In genomic region chr7:618539-619355, GRCh38 we compare ENCODE assay signal across 9 cellular contexts.
DNase-seq lines count a peak whose midpoint lies in the region; ATAC-seq and TF ChIP-seq lines count a peak whose summit lies in the region.
"Had no signal": no experiment of that assay in that cellular context is flagged by ENCODE, and none has a peak within 500 bp of the region (broad histone marks: within the 10 kb centered on the region; RNA-seq: fewer than 3 reads in every experiment).

No MANE protein-coding gene starts in this region.

- H3K4me1 ChIP-seq in CD8-positive, alpha-beta memory T cell (ENCODE audit: insufficient read depth, low read length) = peaks cover 50% of the 10 kb centered on the region
- H3K4me1 ChIP-seq in Karpas-422 (ENCODE audit: low read length) (no peaks in the 10 kb centered on the region), esophagus squamous epithelium (peaks cover 4 to 42% (median 8%) of the 10 kb centered on the region in 3 donors)

- H2AFZ ChIP-seq in Karpas-422 (ENCODE audit: low read length) = no peak overlapping the region

- no peaks in the 10 kb centered on the region for H4K20me1 ChIP-seq in Karpas-422 (ENCODE audit: insufficient read depth, low read depth, low read length)

- peak overlapping the region; percentile 79 to 90 (median 88) for H3K4me3 Mint-ChIP-seq in CD8-positive, alpha-beta memory T cell
- peak overlapping the region; percentile 82 for H3K4me3 Mint-ChIP-seq in T-helper 17 cell
- H3K4me3 Mint-ChIP-seq in nephron progenitor cell = no peak overlapping the region
- H3K4me3 Mint-ChIP-seq: HFFc6 had no signal

- peak overlapping the region; percentile 5 for H3K4me3 ChIP-seq in CD8-positive, alpha-beta memory T cell (ENCODE audit: low read length)
- H3K4me3 ChIP-seq in Karpas-422 (ENCODE audit: low read length) (no peak overlapping the region), esophagus squamous epithelium (no peak overlapping the region)

- TF ChIP-seq CTCF in nephron progenitor cell (IDR thresholded peaks at IDR 0.05) = no peak
- TF ChIP-seq CTCF in esophagus squamous epithelium (IDR thresholded peaks at IDR 0.05) = no peak

- no peak for TF ChIP-seq POLR2A in esophagus squamous epithelium (IDR thresholded peaks at IDR 0.05)

- DNase-seq in CD8-positive, alpha-beta memory T cell = peak; percentile 57 to 91 (median 85)
- DNase-seq in T-helper 17 cell (peak in 2 of 3 donors; percentile 45 to 54), nephron progenitor cell (no peak), Karpas-422 (no peak), HEK293T (ENCODE audit: extremely low spot score) (no peak), esophagus squamous epithelium (lab: John Stamatoyannopoulos, UW) (no peak)
- peak in 1 of 2 donors; percentile 56 for DNase-seq in activated naive CD4-positive, alpha-beta T cell treated with anti-CD3 and anti-CD28 coated beads, Interleukin-2, amount 50 U/mL, for 72 hours (ENCODE audit: low spot score in 2 of 2)
- DNase-seq: HFFc6 had no signal

- intact Hi-C loops in esophagus squamous epithelium (cut with DNase I) = no loop called here

- peaks cover 15% of the 10 kb centered on the region for H3K9me3 ChIP-seq in CD8-positive, alpha-beta memory T cell (ENCODE audit: low read length)
- H3K9me3 ChIP-seq in T-helper 17 cell (ENCODE audit: control insufficient read depth, low read length, poor library complexity, severe bottlenecking) = peaks cover 10% of the 10 kb centered on the region
- H3K9me3 ChIP-seq in Karpas-422 (ENCODE audit: low read length) = peaks cover 27% of the 10 kb centered on the region
- peaks cover 0 to 14% (median 9%) of the 10 kb centered on the region in 3 donors for H3K9me3 ChIP-seq in esophagus squamous epithelium

- no peak overlapping the region for H3K4me2 ChIP-seq in Karpas-422 (ENCODE audit: low read depth, low read length, poor library complexity, severe bottlenecking)

- H3K36me3 Mint-ChIP-seq in CD8-positive, alpha-beta memory T cell = peaks cover 4 to 30% (median 16%) of the 10 kb centered on the region in 3 donors
- H3K36me3 Mint-ChIP-seq in T-helper 17 cell (ENCODE audit: low read depth) (no peaks in the 10 kb centered on the region), nephron progenitor cell (ENCODE audit: low read depth) (peaks cover 53% of the 10 kb centered on the region)
- H3K36me3 Mint-ChIP-seq in activated naive CD4-positive, alpha-beta T cell treated with anti-CD3 and anti-CD28 coated beads, Interleukin-2, amount 50 U/mL, for 72 hours = peaks cover 53 to 63% of the 10 kb centered on the region in 2 donors

- CTCF ChIA-PET in CD8-positive, alpha-beta memory T cell (lab: Charles Lee) = interaction anchor here (0.9 to 1.7 kb wide), 5 partner anchors 14 to 18 kb away, joined by 3 to 5 read pairs (median 4); no protein-coding TSS in a partner anchor
- CTCF ChIA-PET in HEK293T (lab: Yijun Ruan, JAX) = interaction anchor here (0.7 kb wide), 1 partner anchor 293 kb away, joined by 3 read pairs; no protein-coding TSS in a partner anchor

- no peaks in the 10 kb centered on the region for H3K27me3 ChIP-seq in CD8-positive, alpha-beta memory T cell (ENCODE audit: insufficient read depth, low read length, poor library complexity, severe bottlenecking)
- H3K27me3 ChIP-seq in Karpas-422 (ENCODE audit: low read length) (no peaks in the 10 kb centered on the region), esophagus squamous epithelium (no peaks in the 10 kb centered on the region)

- WGBS in esophagus squamous epithelium, 2 donors = 75 to 84% methylated on average over 12 to 14 of the region's 14 CpGs

- peak overlapping the region; percentile 97 to 100 (median 100) for H3K27ac Mint-ChIP-seq in CD8-positive, alpha-beta memory T cell
- H3K27ac Mint-ChIP-seq in T-helper 17 cell = peak overlapping the region; percentile 95
- peak overlapping the region; percentile 94 to 98 for H3K27ac Mint-ChIP-seq in activated naive CD4-positive, alpha-beta T cell treated with anti-CD3 and anti-CD28 coated beads, Interleukin-2, amount 50 U/mL, for 72 hours
- peak overlapping the region; percentile 9 for H3K27ac Mint-ChIP-seq in nephron progenitor cell
- H3K27ac Mint-ChIP-seq: HFFc6 had no signal

- no peaks in the 10 kb centered on the region for H3K79me2 ChIP-seq in Karpas-422 (ENCODE audit: low read length)

- H3K9me3 Mint-ChIP-seq in CD8-positive, alpha-beta memory T cell = peaks cover 7 to 28% (median 20%) of the 10 kb centered on the region in 5 donors
- H3K9me3 Mint-ChIP-seq in activated naive CD4-positive, alpha-beta T cell treated with anti-CD3 and anti-CD28 coated beads, Interleukin-2, amount 50 U/mL, for 72 hours = peaks cover 19 to 39% of the 10 kb centered on the region in 2 donors
- peaks cover 54% of the 10 kb centered on the region for H3K9me3 Mint-ChIP-seq in nephron progenitor cell

- H3K27me3 Mint-ChIP-seq in CD8-positive, alpha-beta memory T cell = no peaks in the 10 kb centered on the region
- H3K27me3 Mint-ChIP-seq in T-helper 17 cell (no peaks in the 10 kb centered on the region), nephron progenitor cell (ENCODE audit: low read depth, poor library complexity) (peaks cover 6% of the 10 kb centered on the region)

- no peaks in the 10 kb centered on the region for H3K9me2 ChIP-seq in Karpas-422 (replicated peaks; ENCODE audit: insufficient read depth, low read length)

- H3K4me1 Mint-ChIP-seq in CD8-positive, alpha-beta memory T cell = peaks cover 40 to 54% (median 53%) of the 10 kb centered on the region in 3 donors
- H3K4me1 Mint-ChIP-seq in T-helper 17 cell (peaks cover 24% of the 10 kb centered on the region), nephron progenitor cell (peaks cover 8% of the 10 kb centered on the region)

- POLR2A ChIA-PET in CD8-positive, alpha-beta memory T cell (lab: Charles Lee) = interaction anchor here (0.6 to 4.3 kb wide), 4 partner anchors 14 to 273 kb away, joined by 3 to 40 read pairs (median 4); no protein-coding TSS in a partner anchor
- POLR2A ChIA-PET in HEK293T (lab: Yijun Ruan, JAX) = no interaction called here

- peak overlapping the region; percentile 58 for H3K27ac ChIP-seq in CD8-positive, alpha-beta memory T cell (ENCODE audit: low read depth, low read length)
- H3K27ac ChIP-seq in Karpas-422 (ENCODE audit: low read length) = no peak overlapping the region
- peak overlapping the region in 1 of 4 donors; percentile 63 for H3K27ac ChIP-seq in esophagus squamous epithelium

- ATAC-seq in T-helper 17 cell = peak; percentile 97
- ATAC-seq in activated naive CD4-positive, alpha-beta T cell treated with anti-CD3 and anti-CD28 coated beads, Interleukin-2, amount 50 U/mL, for 72 hours = peak; percentile 76
- ATAC-seq in HG03095 (IDR thresholded peaks at IDR 0.05; ENCODE audit: unreplicated experiment) = no peak

- no peak overlapping the region for H3K9ac ChIP-seq in Karpas-422 (ENCODE audit: low read length)

- H3K36me3 ChIP-seq in CD8-positive, alpha-beta memory T cell (ENCODE audit: insufficient read depth, low read length) = no peaks in the 10 kb centered on the region
- H3K36me3 ChIP-seq in Karpas-422 (ENCODE audit: insufficient read depth, low read length) = peaks cover 16% of the 10 kb centered on the region; the same call in 1 of the 2 replicates
- H3K36me3 ChIP-seq in esophagus squamous epithelium = no peaks in the 10 kb centered on the region

TF ChIP-seq in HEK293T, 16 proteins besides CTCF, POLR2A, EP300 and RAD21:
- TF ChIP-seq L3MBTL2 (conservative IDR thresholded peaks at IDR 0.05) = no peak
- TF ChIP-seq FOXK2 (IDR thresholded peaks at IDR 0.05) = no peak
- TF ChIP-seq HDGF (IDR thresholded peaks at IDR 0.05; ENCODE audit: borderline replicate concordance) = no peak
- no peak for TF ChIP-seq CTBP1 (IDR thresholded peaks at IDR 0.05; ENCODE audit: borderline replicate concordance)
- no peak for TF ChIP-seq SUZ12 (IDR thresholded peaks at IDR 0.05)
- no peak for TF ChIP-seq FOXM1 (IDR thresholded peaks at IDR 0.05; ENCODE audit: borderline replicate concordance)
- no peak for TF ChIP-seq FOXA1 (IDR thresholded peaks at IDR 0.05)
- no peak for TF ChIP-seq LEF1 (IDR thresholded peaks at IDR 0.05; ENCODE audit: borderline replicate concordance)
- TF ChIP-seq TARDBP (IDR thresholded peaks at IDR 0.05) = no peak
- no peak for TF ChIP-seq SP1 (IDR thresholded peaks at IDR 0.05)
- no peak for TF ChIP-seq ELF4 (IDR thresholded peaks at IDR 0.05)

Comparison
In these comparisons a context has a peak if more than half of its experiments do, and no peak if none do; other contexts are left out.
1. DNase-seq: peak in CD8-positive, alpha-beta memory T cell (5 of 5) and T-helper 17 cell (2 of 3); none in nephron progenitor cell (single experiment), Karpas-422 (single experiment), HEK293T (single experiment) and esophagus squamous epithelium (single experiment).
2. H3K27ac Mint-ChIP-seq: peak in every context shown above with its lines; median percentile 100 in CD8-positive, alpha-beta memory T cell; 96 in activated naive CD4-positive, alpha-beta T cell treated with anti-CD3 and anti-CD28 coated beads, Interleukin-2, amount 50 U/mL, for 72 hours; 95 in T-helper 17 cell; 9 in nephron progenitor cell.